ENCODE assay signal across 9 cellular contexts in genomic region chr6:26088344-26088743, GRCh38. TPM values are rescaled to one million over a fixed set of nuclear protein-coding genes. Genes with fewer than 3 reads are reported as not detected.
DNase-seq lines count a peak whose midpoint lies in the region; ATAC-seq, FAIRE-seq and TF ChIP-seq lines count a peak whose summit lies in the region.
"Had no signal": no experiment of that assay in that cellular context is flagged by ENCODE, and none has a peak within 500 bp of the region (broad histone marks: within the 10 kb centered on the region; RNA-seq: fewer than 3 reads in every experiment).

No MANE protein-coding gene starts in this region.

- SMC1A ChIA-PET in GM12878 (lab: Charles Lee; ENCODE audit: uncharacterized antibody, unreplicated experiment), result interaction anchor here (0.8 to 16.4 kb wide), 4 partner anchors 9 to 36 kb away, joined by 3 to 645 read pairs (median 37); a partner anchor contains a TSS

- no peak for TF ChIP-seq RAD21 in GM12878 (IDR thresholded peaks at IDR 0.05; ENCODE audit: insufficient read depth, low read depth, low read length)

- H3K36me3 ChIP-seq in GM12878 (ENCODE audit: control insufficient read depth in 2 of 2, insufficient read depth in 2 of 2, low read length in 1 of 2) (no peaks in the 10 kb centered on the region), suprapubic skin (no peaks in the 10 kb centered on the region)

- TF ChIP-seq CTCF in GM12878 (IDR thresholded peaks at IDR 0.05 in 2 of 3, conservative IDR thresholded peaks at IDR 0.05 in 1 of 3; ENCODE audit: control insufficient read depth in 2 of 3, extremely low read depth in 1 of 3, insufficient read depth in 1 of 3, low read depth in 3 of 3, low read length in 3 of 3) (no peak), suprapubic skin (IDR thresholded peaks at IDR 0.05) (no peak)

- H3K4me2 ChIP-seq in GM12878 (ENCODE audit: control insufficient read depth, insufficient read depth), result peak overlapping the region; percentile 91

- CTCF ChIA-PET in GM12878 (lab: Yijun Ruan, JAX), result interaction anchor here (5.1 to 21.0 kb wide), 2 partner anchors 10 to 20 kb away, joined by 81 to 897 read pairs; no protein-coding TSS in a partner anchor

- peak; percentile 32 for ATAC-seq in GM12878
- ATAC-seq in HG02870 (IDR thresholded peaks at IDR 0.05; ENCODE audit: unreplicated experiment), result no peak

- RAD21 ChIA-PET in GM12878 (lab: Charles Lee; ENCODE audit: unreplicated experiment), result interaction anchor here (2.6 to 3.4 kb wide), 3 partner anchors 8 to 26 kb away, joined by 20 to 59 read pairs (median 24); no protein-coding TSS in a partner anchor

- H3K27ac ChIP-seq in GM12878 (ENCODE audit: control insufficient read depth, insufficient read depth) (peak overlapping the region; percentile 75), suprapubic skin (peak overlapping the region; percentile 88)
- H3K27ac ChIP-seq: 22Rv1 had no signal

- no peaks in the 10 kb centered on the region for H4K20me1 ChIP-seq in GM12878 (ENCODE audit: control insufficient read depth, insufficient read depth)

- peak overlapping the region; percentile 78 for H2AFZ ChIP-seq in GM12878 (ENCODE audit: control insufficient read depth, low read depth, low read length)

- DNase-seq in DMS53 (lab: John Stamatoyannopoulos, UW) (peak; percentile 28), DMS53 treated with DMSO at 0.1 percent for 48 hours (lab: John Stamatoyannopoulos, UW; ENCODE audit: unreplicated experiment) (no peak), GM12878 (ENCODE audit: low read depth, low spot score) (no peak), kidney tubule cell (ENCODE audit: low spot score) (peak; percentile 10), suprapubic skin (ENCODE audit: low spot score in 2 of 2) (no peak), germinal center (ENCODE audit: low spot score) (no peak), NCI-H2196 treated with DMSO at 0.1 percent for 48 hours (lab: John Stamatoyannopoulos, UW; ENCODE audit: unreplicated experiment) (no peak)

- in situ Hi-C loops in GM12878 (cut with MboI), result no loop called here

- H3K27me3 ChIP-seq in GM12878 (replicated peaks in 1 of 2; ENCODE audit: control insufficient read depth in 2 of 2, insufficient read depth in 2 of 2, low read length in 1 of 2), result no peaks in the 10 kb centered on the region
- H3K27me3 ChIP-seq in suprapubic skin, result no peaks in the 10 kb centered on the region

- peak overlapping the region; percentile 81 for H3K9ac ChIP-seq in GM12878 (ENCODE audit: control insufficient read depth, insufficient read depth, low read length)

- no peak for TF ChIP-seq POLR2A in GM12878 (IDR thresholded peaks at IDR 0.05; ENCODE audit: low read depth, low read length)
- TF ChIP-seq POLR2A in suprapubic skin (IDR thresholded peaks at IDR 0.05), result no peak

- intact Hi-C loops in GM12878 (cut with micrococcal nuclease; ENCODE audit: unreplicated experiment), result no loop called here

- H3K4me3 ChIP-seq in GM12878 (peak overlapping the region; percentile 78; the same call in 1 of the 2 replicates), suprapubic skin (peak overlapping the region; percentile 81)

- POLR2A ChIA-PET in GM12878 (lab: Charles Lee), result interaction anchor here (0.7 to 4.6 kb wide), 4 partner anchors 9 to 68 kb away, joined by 3 to 21 read pairs (median 6); a partner anchor contains a TSS

- H3K4me1 ChIP-seq in GM12878 (ENCODE audit: control insufficient read depth, insufficient read depth, low read length), result peaks cover 18% of the 10 kb centered on the region
- H3K4me1 ChIP-seq in suprapubic skin, result peaks cover 26% of the 10 kb centered on the region

- TF ChIP-seq EP300 in GM12878 (IDR thresholded peaks at IDR 0.05; ENCODE audit: borderline replicate concordance in 1 of 2, control insufficient read depth in 1 of 2, low read depth in 2 of 2, low read length in 2 of 2) (no peak), suprapubic skin (IDR thresholded peaks at IDR 0.05) (no peak)

- TSS peak; percentile 72 for BruUV-seq in GM12878 (replicated peaks; lab: Mats Ljungman, UMichigan)

- 29% methylated on average over 5 of the region's 5 CpGs for WGBS in GM12878 (ENCODE audit: insufficient coverage, insufficient replicate concordance, low lambda C conversion rate, missing lambda C conversion rate)
- 37% methylated on average over 5 of the region's 5 CpGs for WGBS in suprapubic skin

- H3K79me2 ChIP-seq in GM12878 (ENCODE audit: control insufficient read depth, insufficient read depth, low read length), result no peaks in the 10 kb centered on the region; the same call in 1 of the 2 replicates

- H3K9me3 ChIP-seq in GM12878 (replicated peaks; ENCODE audit: control insufficient read depth, insufficient read depth, low read length) (no peaks in the 10 kb centered on the region), suprapubic skin (no peaks in the 10 kb centered on the region)

- no peak for FAIRE-seq in GM12878 (lab: Jason Lieb, UNC)

TF ChIP-seq in GM12878, 131 proteins besides CTCF, POLR2A, EP300 and RAD21:
- TF ChIP-seq MXI1 (IDR thresholded peaks at IDR 0.05; ENCODE audit: low read depth, low read length) (0 out of 2 replicates have a peak, but pooled peaks have one; percentile 20), HDGF (IDR thresholded peaks at IDR 0.05) (no peak), SREBF2 (IDR thresholded peaks at IDR 0.05; ENCODE audit: low read length) (no peak), MTA3 (IDR thresholded peaks at IDR 0.05; ENCODE audit: borderline replicate concordance, low read length) (no peak), MYB (IDR thresholded peaks at IDR 0.05; ENCODE audit: borderline replicate concordance, low read depth, low read length) (no peak), TCF7 (IDR thresholded peaks at IDR 0.05; ENCODE audit: borderline replicate concordance) (no peak)

RNA-seq across cellular contexts. Expression of gene HFE, which starts 1.1 kb away (rescaled TPM):
- 4.1 and 4.5 TPM in 2 replicates for total RNA-seq in GM12878 (2013; cell fraction: nucleolus; rRNA removed)
- 1.5 and 2.1 TPM in 2 replicates for total RNA-seq in GM12878 (2014; rRNA removed)
- total RNA-seq in GM12878 (2014; rRNA removed; fragmentation: Illumina TruSeq; extraction: Trizol), result 1.9 and 2.3 TPM in 2 replicates
- total RNA-seq in GM12878 (2021), result 2.3 and 3.2 TPM in 2 replicates
- 1.1 TPM for polyA plus RNA-seq in GM12878 (2011; ENCODE audit: low read depth)
- 5.9 TPM in 2 replicates for polyA plus RNA-seq in GM12878 (2011; rRNA removed)
- 4.6 and 4.8 TPM in 2 replicates for polyA plus RNA-seq in GM12878 (2011; cell fraction: cytosol; rRNA removed)
- polyA plus RNA-seq in GM12878 (2011; cell fraction: nucleus; rRNA removed), result 5.6 and 6.5 TPM in 2 replicates
- polyA plus RNA-seq in GM12878 (2012), result 0.95 and 2.1 TPM in 2 replicates
- 2.2 and 5.1 TPM in 2 replicates for polyA plus RNA-seq in GM12878 (2014; fragmentation: Illumina TruSeq; extraction: Trizol)
- 1 to 10 TPM in 1 of 2 experiments, under 1 TPM in 1; 0.52 to 1.2 TPM for polyA plus RNA-seq in GM12878 (2014; fragmentation: Nextera tagmentation; extraction: Ambion mirVana)
- polyA plus RNA-seq in GM12878 (2014; rRNA removed), result 2.2 and 3.0 TPM in 2 replicates
- 1 to 10 TPM; 1.3 to 1.5 TPM for polyA plus RNA-seq in GM12878 (2016; fragmentation: Nextera tagmentation; extraction: Ambion mirVana)
- polyA minus RNA-seq in GM12878 (2011; rRNA and poly(A)+ RNA removed), result 6.9 and 8.1 TPM in 2 replicates
- polyA minus RNA-seq in GM12878 (2011; cell fraction: cytosol; rRNA and poly(A)+ RNA removed), result 1.1 and 1.9 TPM in 2 replicates
- polyA minus RNA-seq in GM12878 (2011; cell fraction: nucleus; rRNA and poly(A)+ RNA removed), result 2.1 and 2.3 TPM in 2 replicates
- total RNA-seq in suprapubic skin, result 1 to 10 TPM; 2.1 to 4.2 (median 3.6) TPM

Comparison
In these comparisons a context has a peak if more than half of its experiments do, and no peak if none do; other contexts are left out.
1. DNase-seq: peak in DMS53 (single experiment) and kidney tubule cell (single experiment); none in DMS53 treated with DMSO at 0.1 percent for 48 hours (single experiment), GM12878 (single experiment), suprapubic skin (0 of 2), germinal center (single experiment) and NCI-H2196 treated with DMSO at 0.1 percent for 48 hours (single experiment).